In genomic region chr22:19962909-19963806, GRCh38 we compare ENCODE assay signal across 1 cellular context.
TF ChIP-seq lines count a peak whose summit lies in the region.

No MANE protein-coding gene starts in this region.

TF ChIP-seq in HepG2, 621 proteins besides CTCF, POLR2A, EP300 and RAD21 (continued from another document and continues in another):
- peak; percentile 62 for TF ChIP-seq ATF2 (CRISPR knock-in tag; IDR thresholded peaks at IDR 0.05)
- TF ChIP-seq ZNF883 (CRISPR knock-in tag; IDR thresholded peaks at IDR 0.05; ENCODE audit: not compliant biosample characterization) = no peak
- 0 out of 2 replicates have a peak, but pooled peaks have one; percentile 48 for TF ChIP-seq ZNF230 (CRISPR knock-in tag; IDR thresholded peaks at IDR 0.05)
- 0 out of 2 replicates have a peak, but pooled peaks have one; percentile 5 for TF ChIP-seq TBX2 (CRISPR knock-in tag; IDR thresholded peaks at IDR 0.05; ENCODE audit: borderline replicate concordance)
- TF ChIP-seq PAX8 (CRISPR knock-in tag; IDR thresholded peaks at IDR 0.05; ENCODE audit: borderline replicate concordance) = no peak
- 0 out of 2 replicates have a peak, but pooled peaks have one; percentile 44 for TF ChIP-seq ZBTB25 (CRISPR knock-in tag; IDR thresholded peaks at IDR 0.05)
- TF ChIP-seq AGO1 (IDR thresholded peaks at IDR 0.05; ENCODE audit: low read depth, low read length, poor library complexity, severe bottlenecking) = peak; percentile 40
- TF ChIP-seq ZNF563 (CRISPR knock-in tag; IDR thresholded peaks at IDR 0.05) = peak; percentile 10; the same call in 1 of the 2 replicates
- no peak for TF ChIP-seq SNRNP70 (IDR thresholded peaks at IDR 0.05; ENCODE audit: low read depth, low read length)
- 0 out of 2 replicates have a peak, but pooled peaks have one; percentile 7 for TF ChIP-seq ZNF709 (CRISPR knock-in tag; IDR thresholded peaks at IDR 0.05)
- no peak for TF ChIP-seq RERE (CRISPR knock-in tag; IDR thresholded peaks at IDR 0.05; ENCODE audit: low read depth)
- no peak; the same call in 1 of the 2 replicates for TF ChIP-seq AHDC1 (CRISPR knock-in tag; IDR thresholded peaks at IDR 0.05; ENCODE audit: borderline replicate concordance)
- TF ChIP-seq RARA (CRISPR knock-in tag; IDR thresholded peaks at IDR 0.05) = peak; percentile 82
- TF ChIP-seq ZNF790 (CRISPR knock-in tag; IDR thresholded peaks at IDR 0.05; ENCODE audit: borderline replicate concordance) = no peak; the same call in 1 of the 2 replicates
- peak; percentile 37; the same call in 1 of the 2 replicates for TF ChIP-seq ZSCAN21 (CRISPR knock-in tag; IDR thresholded peaks at IDR 0.05; ENCODE audit: borderline replicate concordance)
- 0 out of 2 replicates have a peak, but pooled peaks have one; percentile 24 for TF ChIP-seq ZBTB4 (CRISPR knock-in tag; IDR thresholded peaks at IDR 0.05; ENCODE audit: borderline replicate concordance)
- peak; percentile 86 for TF ChIP-seq ZBTB7B (CRISPR knock-in tag; IDR thresholded peaks at IDR 0.05)
- TF ChIP-seq WIZ (CRISPR knock-in tag; IDR thresholded peaks at IDR 0.05) = no peak
- TF ChIP-seq ELF1 (CRISPR knock-in tag; IDR thresholded peaks at IDR 0.05) = peak; percentile 50
- TF ChIP-seq HDAC2 (CRISPR knock-in tag; IDR thresholded peaks at IDR 0.05) = peak; percentile 77
- no peak for TF ChIP-seq ZNF770 (CRISPR knock-in tag; IDR thresholded peaks at IDR 0.05)
- TF ChIP-seq ZNF530 (CRISPR knock-in tag; IDR thresholded peaks at IDR 0.05; ENCODE audit: low read depth) = no peak
- TF ChIP-seq SMAD1 (CRISPR knock-in tag; IDR thresholded peaks at IDR 0.05; ENCODE audit: borderline replicate concordance, low read depth) = 0 out of 2 replicates have a peak, but pooled peaks have one; percentile 49
- TF ChIP-seq IKZF5 (CRISPR knock-in tag; IDR thresholded peaks at IDR 0.05) = peak; percentile 58; the same call in 1 of the 2 replicates
- peak; percentile 59; the same call in 1 of the 2 replicates for TF ChIP-seq ATF3 (CRISPR knock-in tag; IDR thresholded peaks at IDR 0.05)
- TF ChIP-seq POLR2G (IDR thresholded peaks at IDR 0.05; ENCODE audit: low read depth, low read length) = peak; percentile 72
- no peak for TF ChIP-seq ZFP90 (CRISPR knock-in tag; IDR thresholded peaks at IDR 0.05; ENCODE audit: borderline replicate concordance)
- TF ChIP-seq MED1 (CRISPR knock-in tag; IDR thresholded peaks at IDR 0.05) = peak; percentile 81
